Comparison of ENCODE assay signal across 20 cellular contexts in the genomic region with DNA sequence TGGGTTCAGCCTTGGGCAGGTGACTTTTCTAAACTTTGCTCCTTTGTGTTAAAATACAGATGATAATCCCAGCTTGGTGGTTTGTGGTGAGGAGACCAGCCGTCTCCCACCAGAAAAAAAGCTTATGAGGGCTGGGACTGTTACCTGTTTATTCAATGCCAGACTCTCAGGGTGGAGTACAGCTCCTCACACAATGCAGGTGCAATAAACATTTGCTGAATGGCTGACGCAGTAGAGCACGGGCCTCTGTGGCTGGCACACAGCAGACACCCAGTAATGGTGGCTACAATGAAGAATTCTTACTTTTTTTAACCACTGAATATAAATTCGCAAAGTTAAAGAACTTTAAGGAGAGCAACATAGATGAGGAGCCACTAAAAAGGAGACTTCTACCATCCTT. TPM values are rescaled to one million over a fixed set of nuclear protein-coding genes. Genes with fewer than 3 reads are reported as not detected.
"Had no signal": no experiment of that assay in that cellular context is flagged by ENCODE, and none has a peak within 500 bp of the region (broad histone marks: within the 10 kb centered on the region; RNA-seq: fewer than 3 reads in every experiment).

No MANE protein-coding gene starts in this region.

- H3K27ac Mint-ChIP-seq: T-helper 1 cell treated with Interleukin-12 subunit alpha and Interleukin-12 subunit beta and Interleukin-4 antibody, amounts not matched to agents 30 μg/mL and 1 μg/mL, for 36 hours had no signal

- DNase-seq: KBM-7, MV-4-11, NCI-H1048, NCI-H1105, NCI-H1436 treated with DMSO at 0.1 percent for 48 hours, NCI-H1694, NCI-H187 treated with DMSO at 0.1 percent for 48 hours, NCI-H2081 treated with DMSO at 0.1 percent for 48 hours, NCI-H2227 treated with DMSO at 0.1 percent for 48 hours, NCI-H526, NCI-H82, Right ventricle myocardium superior, RPMI8226, SIG-M5 had no signal

- H3K4me3 Mint-ChIP-seq: T-helper 1 cell treated with Interleukin-12 subunit alpha and Interleukin-12 subunit beta and Interleukin-4 antibody, amounts not matched to agents 30 μg/mL and 1 μg/mL, for 36 hours had no signal

- H3K9me3 Mint-ChIP-seq: T-helper 1 cell treated with Interleukin-12 subunit alpha and Interleukin-12 subunit beta and Interleukin-4 antibody, amounts not matched to agents 30 μg/mL and 1 μg/mL, for 36 hours had no signal

RNA-seq across cellular contexts. Expression of gene BEND4, which starts 30.2 kb away (rescaled TPM):
- total RNA-seq: HT-29, LHCN-M2, MCF 10A, NCI-H460, SJSA1 had no signal
